8 cellular contexts compared by ENCODE assay signal in the genomic region with DNA sequence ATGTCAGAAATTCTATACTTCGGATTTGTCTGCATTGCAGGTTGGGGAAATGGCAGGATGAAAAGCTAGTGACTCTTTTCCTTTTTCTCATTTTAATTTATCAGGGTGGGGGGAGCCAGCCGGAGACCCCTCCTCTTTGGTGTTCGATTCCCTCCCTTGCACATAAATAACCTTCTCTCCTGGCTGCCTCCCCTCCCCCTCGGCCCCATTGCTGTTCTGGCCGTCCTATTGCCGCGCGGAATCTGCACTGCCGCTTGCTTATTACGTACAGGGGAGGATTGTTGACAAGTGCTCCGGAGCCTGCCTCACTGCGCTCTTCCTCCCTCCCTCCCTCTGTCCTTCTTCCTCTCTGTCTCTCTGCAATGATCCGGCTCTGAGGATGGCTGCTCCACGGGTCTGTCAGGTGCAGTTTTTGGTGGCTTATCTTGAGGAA.
DNase-seq lines count a peak whose midpoint lies in the region; ATAC-seq lines count a peak whose summit lies in the region.

No MANE protein-coding gene starts in this region.

- no peaks in the 10 kb centered on the region for H3K9me3 Mint-ChIP-seq in activated naive CD8-positive, alpha-beta T cell treated with anti-CD3 and anti-CD28 coated beads, Interleukin-2, amount 10 ng/mL, durations not matched to agents 7 days and 5 days

- 5% methylated on average over 14 of the region's 14 CpGs for WGBS in right cardiac atrium

- DNase-seq in DMS 273 (lab: John Stamatoyannopoulos, UW; ENCODE audit: unreplicated experiment) (peak; percentile 81), NCI-H2029 treated with DMSO at 0.1 percent for 48 hours (lab: John Stamatoyannopoulos, UW) (peak; percentile 88), right cardiac atrium (peak; percentile 67 to 90 (median 85))
- peak; percentile 54 for DNase-seq in activated naive CD8-positive, alpha-beta T cell treated with anti-CD3 and anti-CD28 coated beads, Interleukin-2, amount 10 ng/mL, durations not matched to agents 7 days and 5 days
- no peak for DNase-seq in activated CD8-positive, alpha-beta memory T cell treated with anti-CD3 and anti-CD28 coated beads for 24 hours

- POLR2A ChIA-PET in activated naive CD8-positive, alpha-beta T cell treated with anti-CD3 and anti-CD28 coated beads, Interleukin-2, amount 10 ng/mL, durations not matched to agents 7 days and 5 days (lab: Charles Lee), result interaction anchor here (0.6 to 6.3 kb wide), 4 partner anchors 19 to 152 kb away, joined by 3 to 36 read pairs (median 7); no protein-coding TSS in a partner anchor

- H3K4me3 Mint-ChIP-seq in activated naive CD8-positive, alpha-beta T cell treated with anti-CD3 and anti-CD28 coated beads, Interleukin-2, amount 10 ng/mL, durations not matched to agents 7 days and 5 days, result peak overlapping the region; percentile 91

- no peaks in the 10 kb centered on the region for H3K27me3 Mint-ChIP-seq in activated naive CD8-positive, alpha-beta T cell treated with anti-CD3 and anti-CD28 coated beads, Interleukin-2, amount 10 ng/mL, durations not matched to agents 7 days and 5 days

- H3K27ac Mint-ChIP-seq in activated naive CD8-positive, alpha-beta T cell treated with anti-CD3 and anti-CD28 coated beads, Interleukin-2, amount 10 ng/mL, durations not matched to agents 7 days and 5 days, result peak overlapping the region; percentile 94

- intact Hi-C loops in right cardiac atrium (cut with DNase I), result no loop called here

- H3K9ac ChIP-seq in rectal smooth muscle tissue (ENCODE audit: low read length), result no peak overlapping the region

- H3K36me3 Mint-ChIP-seq in activated naive CD8-positive, alpha-beta T cell treated with anti-CD3 and anti-CD28 coated beads, Interleukin-2, amount 10 ng/mL, durations not matched to agents 7 days and 5 days, result peaks cover 6% of the 10 kb centered on the region

- no peaks in the 10 kb centered on the region for H3K27me3 ChIP-seq in right cardiac atrium (ENCODE audit: control insufficient read depth, insufficient read depth)
- H3K27me3 ChIP-seq in rectal smooth muscle tissue (ENCODE audit: control insufficient read depth, insufficient read depth, low read length), result no peaks in the 10 kb centered on the region

- H3K4me1 Mint-ChIP-seq in activated naive CD8-positive, alpha-beta T cell treated with anti-CD3 and anti-CD28 coated beads, Interleukin-2, amount 10 ng/mL, durations not matched to agents 7 days and 5 days, result peaks cover 68% of the 10 kb centered on the region

- H3K4me1 ChIP-seq in right cardiac atrium (ENCODE audit: control insufficient read depth, insufficient read depth, low read length) (peaks cover 19% of the 10 kb centered on the region), rectal smooth muscle tissue (ENCODE audit: control insufficient read depth, insufficient read depth, low read length) (peaks cover 10% of the 10 kb centered on the region)

- H3K27ac ChIP-seq in right cardiac atrium (ENCODE audit: low read length) (peak overlapping the region; percentile 37), rectal smooth muscle tissue (ENCODE audit: low read depth, low read length) (peak overlapping the region; percentile 60)

- peak; percentile 74 for ATAC-seq in activated naive CD8-positive, alpha-beta T cell treated with anti-CD3 and anti-CD28 coated beads, Interleukin-2, amount 10 ng/mL, durations not matched to agents 7 days and 5 days (ENCODE audit: low read depth)
- peak; percentile 81 to 88 for ATAC-seq in right cardiac atrium
- no peak for ATAC-seq in GM18909 (IDR thresholded peaks at IDR 0.05; ENCODE audit: poor library complexity, unreplicated experiment)
- ATAC-seq in GM21390 (IDR thresholded peaks at IDR 0.05; ENCODE audit: unreplicated experiment), result no peak

- H3K4me3 ChIP-seq in right cardiac atrium (ENCODE audit: low read length) (peak overlapping the region; percentile 66), rectal smooth muscle tissue (ENCODE audit: low read length) (peak overlapping the region; percentile 50)

- no peaks in the 10 kb centered on the region for H3K36me3 ChIP-seq in rectal smooth muscle tissue (ENCODE audit: control insufficient read depth, insufficient read depth, low read length)

- H3K9me3 ChIP-seq in right cardiac atrium (ENCODE audit: control insufficient read depth, low read length), result no peaks in the 10 kb centered on the region

Comparison
In these comparisons a context has a peak if more than half of its experiments do, and no peak if none do; other contexts are left out.
1. ATAC-seq: peak in activated naive CD8-positive, alpha-beta T cell treated with anti-CD3 and anti-CD28 coated beads, Interleukin-2, amount 10 ng/mL, durations not matched to agents 7 days and 5 days (single experiment) and right cardiac atrium (2 of 2); none in GM18909 (single experiment) and GM21390 (single experiment).